20 cellular contexts compared by ENCODE assay signal in genomic region chr17:46736100-46736499, GRCh38.
A peak's percentile ranks its signal among the peaks of the same experiment; 100 is the strongest.
DNase-seq lines count a peak whose midpoint lies in the region; ATAC-seq and TF ChIP-seq lines count a peak whose summit lies in the region.
"Had no signal": no experiment of that assay in that cellular context is flagged by ENCODE, and none has a peak within 500 bp of the region (broad histone marks: within the 10 kb centered on the region; RNA-seq: fewer than 3 reads in every experiment).

No MANE protein-coding gene starts in this region.

- H3K27ac Mint-ChIP-seq in activated B cell treated with CpG ODN at 0.5 μM for 24 hours, result peak overlapping the region; percentile 75
- peak overlapping the region; percentile 69 for H3K27ac Mint-ChIP-seq in stimulated activated naive B cell treated with anti-CD40 and anti-IgM and Interleukin-4, amounts not matched to agents 10 μg/mL and 1 μg/mL and 100 μg/mL, for 72 hours

- no peak overlapping the region for H3K4me3 ChIP-seq in GM12864 (ENCODE audit: low read depth, low read length)
- H3K4me3 ChIP-seq: thoracic aorta, vagina had no signal

- H3K4me1 Mint-ChIP-seq in activated B cell treated with CpG ODN at 0.5 μM for 24 hours, result peaks cover 52% of the 10 kb centered on the region
- H3K4me1 Mint-ChIP-seq in stimulated activated naive B cell treated with anti-CD40 and anti-IgM and Interleukin-4, amounts not matched to agents 10 μg/mL and 1 μg/mL and 100 μg/mL, for 72 hours, result peaks cover 17 to 35% of the 10 kb centered on the region in 2 donors

- no peaks in the 10 kb centered on the region for H3K27me3 Mint-ChIP-seq in activated B cell treated with CpG ODN at 0.5 μM for 24 hours
- H3K27me3 Mint-ChIP-seq in stimulated activated naive B cell treated with anti-CD40 and anti-IgM and Interleukin-4, amounts not matched to agents 10 μg/mL and 1 μg/mL and 100 μg/mL, for 72 hours, result no peaks in the 10 kb centered on the region

- H3K9me3 Mint-ChIP-seq in activated B cell treated with CpG ODN at 0.5 μM for 24 hours, result no peaks in the 10 kb centered on the region
- H3K9me3 Mint-ChIP-seq in stimulated activated naive B cell treated with anti-CD40 and anti-IgM and Interleukin-4, amounts not matched to agents 10 μg/mL and 1 μg/mL and 100 μg/mL, for 72 hours, result no peaks in the 10 kb centered on the region

- intact Hi-C loops in activated B cell treated with CpG ODN at 0.5 μM for 24 hours (cut with micrococcal nuclease), result no loop called here

- H3K36me3 Mint-ChIP-seq in activated B cell treated with CpG ODN at 0.5 μM for 24 hours (ENCODE audit: low read depth), result peaks cover 37% of the 10 kb centered on the region
- peaks cover 30 to 37% of the 10 kb centered on the region in 2 donors for H3K36me3 Mint-ChIP-seq in stimulated activated naive B cell treated with anti-CD40 and anti-IgM and Interleukin-4, amounts not matched to agents 10 μg/mL and 1 μg/mL and 100 μg/mL, for 72 hours

- peak overlapping the region; percentile 48 for H3K4me3 Mint-ChIP-seq in activated B cell treated with CpG ODN at 0.5 μM for 24 hours
- peak overlapping the region in 1 of 2 donors; percentile 19 for H3K4me3 Mint-ChIP-seq in stimulated activated naive B cell treated with anti-CD40 and anti-IgM and Interleukin-4, amounts not matched to agents 10 μg/mL and 1 μg/mL and 100 μg/mL, for 72 hours

- peak; percentile 13 for DNase-seq in GM12864 (ENCODE audit: low read depth)
- DNase-seq in Kasumi-1 (lab: John Stamatoyannopoulos, UW), result peak; percentile 44 to 58
- no peak for DNase-seq in activated B cell treated with CpG ODN at 0.5 μM for 24 hours
- peak; percentile 18 for DNase-seq in stimulated activated naive B cell treated with anti-CD40 and anti-IgM and Interleukin-4, amounts not matched to agents 10 μg/mL and 1 μg/mL and 100 μg/mL, for 72 hours
- no peak for DNase-seq in HEK293T (ENCODE audit: extremely low spot score)
- DNase-seq: activated CD4-positive, alpha-beta T cell treated with anti-CD3 and anti-CD28 coated beads for 1 hour; activated T-cell treated with anti-CD3 and anti-CD28 coated beads, Interleukin-2, amount 50 U/mL, for 1 hour; cortex of kidney; DND-41; glutamatergic neuron; NCI-H1417 treated with DMSO at 0.1 percent for 48 hours; NCI-H2107; NCI-H524 treated with DMSO at 0.1 percent for 48 hours; nucleus accumbens; small intestine; stimulated activated naive CD4-positive, alpha-beta T cell had no signal

- CTCF ChIA-PET in activated B cell treated with CpG ODN at 0.5 μM for 24 hours (lab: Charles Lee), result interaction anchor here (1.1 kb wide), 1 partner anchor 18 kb away, joined by 3 read pairs; no protein-coding TSS in a partner anchor
- CTCF ChIA-PET in HEK293T (lab: Yijun Ruan, JAX), result no interaction called here

- no peak for TF ChIP-seq CTCF in GM12864 (IDR thresholded peaks at IDR 0.05; ENCODE audit: low read depth, low read length, missing control alignments)
- TF ChIP-seq CTCF in activated B cell treated with CpG ODN at 0.5 μM for 24 hours (IDR thresholded peaks at IDR 0.05), result no peak

- POLR2A ChIA-PET in activated B cell treated with CpG ODN at 0.5 μM for 24 hours (lab: Charles Lee) (interaction anchor here (0.5 to 1.9 kb wide), 3 partner anchors 9 to 957 kb away, joined by 3 to 5 read pairs (median 3); no protein-coding TSS in a partner anchor), HEK293T (lab: Yijun Ruan, JAX) (no interaction called here)

- ATAC-seq in activated B cell treated with CpG ODN at 0.5 μM for 24 hours (ENCODE audit: low read depth) (peak; percentile 75), GM19395 (IDR thresholded peaks at IDR 0.05; ENCODE audit: unreplicated experiment) (no peak), HG02885 (IDR thresholded peaks at IDR 0.05; ENCODE audit: poor library complexity, unreplicated experiment) (no peak)
- ATAC-seq in stimulated activated naive B cell treated with anti-CD40 and anti-IgM and Interleukin-4, amounts not matched to agents 10 μg/mL and 1 μg/mL and 100 μg/mL, for 72 hours (replicated peaks), result peak; percentile 49 to 70

TF ChIP-seq in HEK293T, 16 proteins besides CTCF, POLR2A, EP300 and RAD21:
- TF ChIP-seq ELF4 (IDR thresholded peaks at IDR 0.05) (no peak), FOXA1 (IDR thresholded peaks at IDR 0.05) (no peak), CTBP1 (IDR thresholded peaks at IDR 0.05; ENCODE audit: borderline replicate concordance) (no peak), ARNT (IDR thresholded peaks at IDR 0.05) (no peak), BHLHE40 (IDR thresholded peaks at IDR 0.05; ENCODE audit: borderline replicate concordance) (no peak), L3MBTL2 (conservative IDR thresholded peaks at IDR 0.05) (no peak)
TF ChIP-seq in HEK293T: peak in this region for 0.

Comparison
In these comparisons a context has a peak if more than half of its experiments do, and no peak if none do; other contexts are left out.
1. DNase-seq: peak in GM12864 (single experiment), Kasumi-1 (2 of 2) and stimulated activated naive B cell treated with anti-CD40 and anti-IgM and Interleukin-4, amounts not matched to agents 10 μg/mL and 1 μg/mL and 100 μg/mL, for 72 hours (single experiment); none in activated B cell treated with CpG ODN at 0.5 μM for 24 hours (single experiment) and HEK293T (single experiment).
2. ATAC-seq: peak in activated B cell treated with CpG ODN at 0.5 μM for 24 hours (single experiment) and stimulated activated naive B cell treated with anti-CD40 and anti-IgM and Interleukin-4, amounts not matched to agents 10 μg/mL and 1 μg/mL and 100 μg/mL, for 72 hours (2 of 2); none in GM19395 (single experiment) and HG02885 (single experiment).